Comparison of ENCODE assay signal across 12 cellular contexts in the genomic region with DNA sequence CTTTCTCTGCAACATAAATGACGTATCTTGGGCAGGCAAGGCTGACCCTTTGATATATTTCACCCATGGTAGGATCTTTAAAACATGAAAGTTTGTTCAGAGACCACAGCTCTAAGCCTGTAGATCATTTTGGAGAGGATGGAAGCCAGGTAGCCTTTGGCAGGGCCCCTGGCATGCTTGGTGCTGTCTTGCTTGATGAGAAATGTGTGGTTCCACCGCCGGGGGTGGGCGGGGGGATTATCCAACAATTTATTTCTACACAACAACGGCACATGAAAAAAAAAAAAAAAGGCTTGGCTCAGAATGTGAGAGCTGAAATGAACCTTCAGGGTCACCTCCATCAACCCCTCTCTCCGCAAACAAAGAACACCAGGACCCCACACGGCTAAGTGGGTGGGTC.
A peak's percentile ranks its signal among the peaks of the same experiment; 100 is the strongest.
DNase-seq lines count a peak whose midpoint lies in the region; ATAC-seq and TF ChIP-seq lines count a peak whose summit lies in the region.
"Had no signal": no experiment of that assay in that cellular context is flagged by ENCODE, and none has a peak within 500 bp of the region (broad histone marks: within the 10 kb centered on the region; RNA-seq: fewer than 3 reads in every experiment).

No MANE protein-coding gene starts in this region.

- no peak overlapping the region for H2AFZ ChIP-seq in hepatocyte

- H3K27ac Mint-ChIP-seq in Calu3 (ENCODE audit: unreplicated experiment) = peak overlapping the region; percentile 82
- H3K27ac Mint-ChIP-seq in stimulated activated effector memory CD8-positive, alpha-beta T cell treated with anti-CD3 and anti-CD28 coated beads, Interleukin-12 subunit alpha, Interleukin-12 subunit beta, amount 100 ng/mL, for 72 hours = no peak overlapping the region
- no peak overlapping the region for H3K27ac Mint-ChIP-seq in immature natural killer cell
- H3K27ac Mint-ChIP-seq: activated naive CD4-positive, alpha-beta T cell treated with anti-CD3 and anti-CD28 coated beads, Interleukin-2, amount 10 ng/mL, durations not matched to agents 7 days and 5 days; endodermal cell had no signal

- CTCF ChIA-PET in Calu3 (lab: Charles Lee) = interaction anchor here (0.6 to 2.0 kb wide), 7 partner anchors 8 to 235 kb away, joined by 3 to 21 read pairs (median 8); no protein-coding TSS in a partner anchor

- no peaks in the 10 kb centered on the region for H3K27me3 ChIP-seq in SJCRH30
- no peaks in the 10 kb centered on the region for H3K27me3 ChIP-seq in hepatocyte
- H3K27me3 ChIP-seq in upper lobe of left lung = no peaks in the 10 kb centered on the region
- H3K27me3 ChIP-seq: cardiac muscle cell had no signal

- peak overlapping the region; percentile 36 for H3K4me3 ChIP-seq in SJCRH30
- H3K4me3 ChIP-seq in hepatocyte = no peak overlapping the region
- no peak overlapping the region for H3K4me3 ChIP-seq in upper lobe of left lung
- H3K4me3 ChIP-seq: cardiac muscle cell had no signal

- intact Hi-C loops in Calu3 (cut with micrococcal nuclease; ENCODE audit: unreplicated experiment) = no loop called here

- no peak for ATAC-seq in stimulated activated effector memory CD8-positive, alpha-beta T cell treated with anti-CD3 and anti-CD28 coated beads, Interleukin-12 subunit alpha, Interleukin-12 subunit beta, amount 100 ng/mL, for 72 hours
- no peak for ATAC-seq in upper lobe of left lung (ENCODE audit: low FRiP score in 2 of 2)

- H3K36me3 ChIP-seq in SJCRH30 = no peaks in the 10 kb centered on the region
- no peaks in the 10 kb centered on the region for H3K36me3 ChIP-seq in hepatocyte (replicated peaks; ENCODE audit: insufficient read depth, low read depth)
- H3K36me3 ChIP-seq in upper lobe of left lung = no peaks in the 10 kb centered on the region
- H3K36me3 ChIP-seq: cardiac muscle cell had no signal

- H3K36me3 Mint-ChIP-seq in Calu3 (ENCODE audit: insufficient read depth, unreplicated experiment) (no peaks in the 10 kb centered on the region), immature natural killer cell (no peaks in the 10 kb centered on the region)
- H3K36me3 Mint-ChIP-seq in stimulated activated effector memory CD8-positive, alpha-beta T cell treated with anti-CD3 and anti-CD28 coated beads, Interleukin-12 subunit alpha, Interleukin-12 subunit beta, amount 100 ng/mL, for 72 hours = no peaks in the 10 kb centered on the region
- H3K36me3 Mint-ChIP-seq: activated naive CD4-positive, alpha-beta T cell treated with anti-CD3 and anti-CD28 coated beads, Interleukin-2, amount 10 ng/mL, durations not matched to agents 7 days and 5 days had no signal

- no peaks in the 10 kb centered on the region for H3K9me2 ChIP-seq in hepatocyte (replicated peaks; ENCODE audit: insufficient read depth)

- H3K4me2 ChIP-seq in hepatocyte = peak overlapping the region; percentile 66

- DNase-seq in Calu3 (no peak), SJCRH30 (no peak), hepatocyte (ENCODE audit: low spot score) (no peak), DMS53 (lab: John Stamatoyannopoulos, UW) (no peak), immature natural killer cell (no peak), upper lobe of left lung (no peak), NCI-H2029 treated with DMSO at 0.1 percent for 48 hours (lab: John Stamatoyannopoulos, UW) (no peak)
- DNase-seq in stimulated activated effector memory CD8-positive, alpha-beta T cell treated with anti-CD3 and anti-CD28 coated beads, Interleukin-12 subunit alpha, Interleukin-12 subunit beta, amount 100 ng/mL, for 72 hours (ENCODE audit: low spot score in 2 of 2) = no peak

- H3K27ac ChIP-seq in SJCRH30 = no peak overlapping the region
- no peak overlapping the region for H3K27ac ChIP-seq in hepatocyte
- no peak overlapping the region for H3K27ac ChIP-seq in upper lobe of left lung
- H3K27ac ChIP-seq: C4-2B, cardiac muscle cell had no signal

- H3K4me1 Mint-ChIP-seq in Calu3 (ENCODE audit: low read depth, unreplicated experiment) (peaks cover 46% of the 10 kb centered on the region), immature natural killer cell (peaks cover 8 to 9% of the 10 kb centered on the region in 2 donors)
- H3K4me1 Mint-ChIP-seq in stimulated activated effector memory CD8-positive, alpha-beta T cell treated with anti-CD3 and anti-CD28 coated beads, Interleukin-12 subunit alpha, Interleukin-12 subunit beta, amount 100 ng/mL, for 72 hours = peaks cover 19% of the 10 kb centered on the region

- no peak for TF ChIP-seq CTCF in Calu3 (IDR thresholded peaks at IDR 0.05; ENCODE audit: unreplicated experiment)
- no peak for TF ChIP-seq CTCF in hepatocyte (IDR thresholded peaks at IDR 0.05; ENCODE audit: poor library complexity)
- TF ChIP-seq CTCF in upper lobe of left lung (IDR thresholded peaks at IDR 0.05) = no peak

- H3K9me3 ChIP-seq in SJCRH30 (replicated peaks) = no peaks in the 10 kb centered on the region
- no peaks in the 10 kb centered on the region for H3K9me3 ChIP-seq in hepatocyte (ENCODE audit: low read depth)
- no peaks in the 10 kb centered on the region for H3K9me3 ChIP-seq in upper lobe of left lung

- H3K4me3 Mint-ChIP-seq in Calu3 (ENCODE audit: low read depth, unreplicated experiment) (peak overlapping the region; percentile 61), immature natural killer cell (no peak overlapping the region)
- H3K4me3 Mint-ChIP-seq in stimulated activated effector memory CD8-positive, alpha-beta T cell treated with anti-CD3 and anti-CD28 coated beads, Interleukin-12 subunit alpha, Interleukin-12 subunit beta, amount 100 ng/mL, for 72 hours = peak overlapping the region; percentile 36
- H3K4me3 Mint-ChIP-seq: activated naive CD4-positive, alpha-beta T cell treated with anti-CD3 and anti-CD28 coated beads, Interleukin-2, amount 10 ng/mL, durations not matched to agents 7 days and 5 days had no signal

- H3K79me2 ChIP-seq in hepatocyte = no peaks in the 10 kb centered on the region

- no peak for TF ChIP-seq POLR2A in upper lobe of left lung (IDR thresholded peaks at IDR 0.05)

- no peak for TF ChIP-seq EP300 in upper lobe of left lung (IDR thresholded peaks at IDR 0.05)

- H3K27me3 Mint-ChIP-seq in Calu3 (ENCODE audit: unreplicated experiment) = no peaks in the 10 kb centered on the region
- peaks cover 0 to 5% (median 1%) of the 10 kb centered on the region in 3 donors for H3K27me3 Mint-ChIP-seq in immature natural killer cell (ENCODE audit: low read depth in 3 of 3)

- BruUV-seq in Calu3 (replicated peaks; lab: Mats Ljungman, UMichigan) = no TSS peak

- 85% methylated on average over 7 of the region's 7 CpGs for WGBS in hepatocyte (ENCODE audit: low lambda C conversion rate, missing lambda C conversion rate)
- 78 to 84% methylated on average over 7 of the region's 7 CpGs for WGBS in upper lobe of left lung, 2 donors

- H3K4me1 ChIP-seq in SJCRH30 (peaks cover 5% of the 10 kb centered on the region; the same call in 1 of the 2 replicates), hepatocyte (ENCODE audit: insufficient read depth) (peaks cover 23% of the 10 kb centered on the region), upper lobe of left lung (peaks cover 8 to 34% (median 30%) of the 10 kb centered on the region in 4 donors)

- H4K20me1 ChIP-seq in hepatocyte (ENCODE audit: insufficient read depth, poor library complexity, severe bottlenecking) = no peaks in the 10 kb centered on the region

- no peaks in the 10 kb centered on the region for H3K9me3 Mint-ChIP-seq in Calu3 (ENCODE audit: low read depth, unreplicated experiment)
- no peaks in the 10 kb centered on the region for H3K9me3 Mint-ChIP-seq in stimulated activated effector memory CD8-positive, alpha-beta T cell treated with anti-CD3 and anti-CD28 coated beads, Interleukin-12 subunit alpha, Interleukin-12 subunit beta, amount 100 ng/mL, for 72 hours
- H3K9me3 Mint-ChIP-seq in immature natural killer cell = peaks cover 0 to 2% (median 0%) of the 10 kb centered on the region in 6 donors
- H3K9me3 Mint-ChIP-seq: activated naive CD4-positive, alpha-beta T cell treated with anti-CD3 and anti-CD28 coated beads, Interleukin-2, amount 10 ng/mL, durations not matched to agents 7 days and 5 days; endodermal cell had no signal

Comparison
In these comparisons a context has a peak if more than half of its experiments do, and no peak if none do; other contexts are left out.
1. H3K4me3 Mint-ChIP-seq: peak in Calu3 (single experiment) and stimulated activated effector memory CD8-positive, alpha-beta T cell treated with anti-CD3 and anti-CD28 coated beads, Interleukin-12 subunit alpha, Interleukin-12 subunit beta, amount 100 ng/mL, for 72 hours (single experiment); none in immature natural killer cell (0 of 5).